Comparison of ENCODE assay signal across 30 cellular contexts in genomic region chr1:202361224-202361623, GRCh38.
"Had no signal": no experiment of that assay in that cellular context is flagged by ENCODE, and none has a peak within 500 bp of the region (broad histone marks: within the 10 kb centered on the region; RNA-seq: fewer than 3 reads in every experiment).

No MANE protein-coding gene starts in this region.

- DNase-seq: cortex of kidney; effector memory CD8-positive, alpha-beta T cell; erythroblast; esophagus squamous epithelium; foreskin melanocyte; glutamatergic neuron; heart right ventricle; hippocampal formation; left cardiac atrium; left lung; mesenchymal stem cell; mucosa of descending colon; naive B cell; stimulated activated CD4-positive, alpha-beta T cell treated with anti-CD3 and anti-CD28 coated beads, Interleukin-12 subunit alpha, Interleukin-12 subunit beta, amount 100 ng/mL, for 4 hours; stimulated activated CD4-positive, alpha-beta T cell treated with anti-CD3 and anti-CD28 coated beads, Interleukin-2, amount 100 ng/mL, for 24 hours; stimulated activated CD4-positive, alpha-beta T cell treated with anti-CD3 and anti-CD28 coated beads, Interleukin-4, amount 100 ng/mL, for 24 hours; stimulated activated naive CD8-positive, alpha-beta T cell treated with anti-CD3 and anti-CD28 coated beads, Interleukin-15, Interleukin-2, amounts not matched to agents 100 U/mL and 50 U/mL, for 24 hours; substantia nigra; testis; upper lobe of left lung; uterus had no signal

- H3K9ac ChIP-seq: parathyroid adenoma had no signal

- H3K9me3 ChIP-seq: esophagus squamous epithelium, heart right ventricle, left lung, mucosa of descending colon, right atrium auricular region, testis, tibial nerve, upper lobe of left lung, uterus had no signal

- H3K4me3 Mint-ChIP-seq: effector memory CD8-positive, alpha-beta T cell; mesothelial cell of epicardium; naive B cell; natural killer cell treated with Interleukin-12 subunit alpha and Interleukin-12 subunit beta and Interleukin-15 and Interleukin-18, amount 100 ng/mL, for 72 hours; neural crest cell; stimulated activated effector memory CD8-positive, alpha-beta T cell treated with anti-CD3 and anti-CD28 coated beads, Interleukin-12 subunit alpha, Interleukin-12 subunit beta, amount 100 ng/mL, for 72 hours had no signal

- H3K4me3 ChIP-seq: esophagus squamous epithelium, heart right ventricle, left lung, mucosa of descending colon, right atrium auricular region, smooth muscle cell, testis, tibial nerve, upper lobe of left lung, uterus had no signal

- H3K36me3 Mint-ChIP-seq: mesothelial cell of epicardium; naive B cell; natural killer cell treated with Interleukin-12 subunit alpha and Interleukin-12 subunit beta and Interleukin-15 and Interleukin-18, amount 100 ng/mL, for 72 hours; stimulated activated effector memory CD8-positive, alpha-beta T cell treated with anti-CD3 and anti-CD28 coated beads, Interleukin-12 subunit alpha, Interleukin-12 subunit beta, amount 100 ng/mL, for 72 hours had no signal

- H3K4me2 ChIP-seq: smooth muscle cell had no signal

- H3K27ac ChIP-seq: esophagus squamous epithelium, heart right ventricle, left lung, parathyroid adenoma, right atrium auricular region, testis, tibial nerve, upper lobe of left lung, uterus had no signal

- H3K4me1 ChIP-seq: parathyroid adenoma, tibial nerve, uterus had no signal

- H3K36me3 ChIP-seq: esophagus squamous epithelium, heart right ventricle, left lung, right atrium auricular region, tibial nerve, upper lobe of left lung, uterus had no signal

- H3K9me3 Mint-ChIP-seq: effector memory CD8-positive, alpha-beta T cell; mesothelial cell of epicardium; naive B cell; natural killer cell treated with Interleukin-12 subunit alpha and Interleukin-12 subunit beta and Interleukin-15 and Interleukin-18, amount 100 ng/mL, for 72 hours; stimulated activated effector memory CD8-positive, alpha-beta T cell treated with anti-CD3 and anti-CD28 coated beads, Interleukin-12 subunit alpha, Interleukin-12 subunit beta, amount 100 ng/mL, for 72 hours had no signal

- H3K27me3 ChIP-seq: esophagus squamous epithelium, heart right ventricle, left lung, right atrium auricular region, testis, tibial nerve, upper lobe of left lung, uterus had no signal

- H3K79me2 ChIP-seq: parathyroid adenoma had no signal

- H3K27me3 Mint-ChIP-seq: effector memory CD8-positive, alpha-beta T cell; naive B cell; natural killer cell treated with Interleukin-12 subunit alpha and Interleukin-12 subunit beta and Interleukin-15 and Interleukin-18, amount 100 ng/mL, for 72 hours; progenitor cell of endocrine pancreas had no signal

- H2AFZ ChIP-seq: parathyroid adenoma had no signal

- H3K27ac Mint-ChIP-seq: effector memory CD8-positive, alpha-beta T cell; mesothelial cell of epicardium; natural killer cell treated with Interleukin-12 subunit alpha and Interleukin-12 subunit beta and Interleukin-15 and Interleukin-18, amount 100 ng/mL, for 72 hours; stimulated activated effector memory CD8-positive, alpha-beta T cell treated with anti-CD3 and anti-CD28 coated beads, Interleukin-12 subunit alpha, Interleukin-12 subunit beta, amount 100 ng/mL, for 72 hours had no signal
